In the genomic region with DNA sequence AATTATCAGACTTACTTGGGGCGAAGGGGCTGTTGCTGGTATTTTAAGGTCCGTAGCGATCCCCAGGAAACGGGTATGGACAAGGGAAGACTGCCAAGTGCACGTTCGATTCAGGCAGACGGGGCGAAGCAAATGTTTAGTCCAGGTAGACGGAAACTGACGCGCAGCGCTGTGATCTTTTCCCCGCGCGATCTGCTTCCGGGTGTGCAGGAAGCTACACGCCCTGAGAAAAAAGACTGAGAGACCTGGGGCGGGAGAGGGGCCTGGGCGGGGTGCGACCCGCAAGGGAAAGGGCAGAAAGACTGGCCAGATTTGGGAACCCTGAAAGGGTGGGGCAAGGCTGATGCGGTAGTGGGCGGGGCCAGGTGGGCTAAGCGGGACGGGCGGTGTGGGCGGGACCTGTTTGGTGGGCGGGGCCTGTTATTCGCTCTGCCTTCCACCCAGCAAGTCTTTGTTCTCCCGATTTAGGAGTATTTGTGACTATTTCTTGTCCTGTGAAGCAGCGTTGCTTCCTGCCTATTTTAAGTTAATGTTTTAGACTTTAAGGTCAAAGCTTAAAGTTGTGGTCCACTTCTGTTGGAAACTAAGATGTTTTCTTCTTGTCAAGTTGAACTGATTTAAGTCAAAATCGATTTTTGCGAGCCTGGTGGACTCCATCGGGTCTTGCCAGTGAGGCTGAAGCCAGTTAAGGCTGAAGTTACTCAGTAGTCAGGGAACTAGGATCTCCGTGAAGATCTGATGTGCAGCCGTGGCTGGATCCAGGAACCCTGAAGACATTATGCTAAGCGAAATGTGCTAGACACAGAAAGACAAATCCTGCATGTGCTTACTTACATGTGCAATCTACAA, we compare ENCODE assay signal across 8 cellular contexts. TPM values are rescaled to one million over a fixed set of nuclear protein-coding genes. Genes with fewer than 3 reads are reported as not detected.
DNase-seq lines count a peak whose midpoint lies in the region; ATAC-seq and TF ChIP-seq lines count a peak whose summit lies in the region.

A gene (minus strand): TSS at position 301 of the 849 bp plus-strand sequence. CDS start 3,549 bp downstream, outside the sequence.

- H3K9me3 Mint-ChIP-seq in H9 = peaks cover 3 to 8% of the 10 kb centered on the region in 2 experiments

- H3K9ac ChIP-seq in H9 (ENCODE audit: extremely low read depth, insufficient read length, low read length) = peak within 1 kb of the TSS; percentile 64

- no peak within 1 kb of the TSS for H2AK5ac ChIP-seq in H9 (ENCODE audit: insufficient read length, low read length)

- H3K4me1 Mint-ChIP-seq in H9 = peaks cover 19 to 21% of the 10 kb centered on the region in 2 experiments

- H4K8ac ChIP-seq in H9 (replicated peaks; ENCODE audit: insufficient read length, low read depth, low read length) = no peak within 1 kb of the TSS

- no peak within 1 kb of the TSS for H3K23ac ChIP-seq in H9 (ENCODE audit: insufficient read length, low read depth, low read length)

- peak; percentile 98 for ATAC-seq in right cardiac atrium

- H3K9me3 ChIP-seq in H9 (ENCODE audit: control insufficient read depth, low read depth, low read length) = no peaks in the 10 kb centered on the region
- no peaks in the 10 kb centered on the region for H3K9me3 ChIP-seq in right cardiac atrium (ENCODE audit: control insufficient read depth, low read length)

- peaks cover 8% of the 10 kb centered on the region for H3K27me3 Mint-ChIP-seq in H9 (ENCODE audit: low read depth)

- H2BK15ac ChIP-seq in H9 (ENCODE audit: low read depth, low read length) = no peak within 1 kb of the TSS

- H2BK5ac ChIP-seq in H9 (ENCODE audit: insufficient read length, low read length) = no peak within 1 kb of the TSS

- H3K27ac ChIP-seq in H9 (ENCODE audit: insufficient read length, low read depth, low read length) = no peak within 1 kb of the TSS
- H3K27ac ChIP-seq in angular gyrus (ENCODE audit: low read depth, low read length) = peak within 1 kb of the TSS; percentile 76
- H3K27ac ChIP-seq in right cardiac atrium (ENCODE audit: low read length) = peak within 1 kb of the TSS; percentile 64

- peaks cover 2% of the 10 kb centered on the region; the same call in 1 of the 2 replicates for H3K4me1 ChIP-seq in H9 (ENCODE audit: insufficient read depth, low read length)
- H3K4me1 ChIP-seq in right cardiac atrium (ENCODE audit: control insufficient read depth, insufficient read depth, low read length) = peaks cover 4% of the 10 kb centered on the region

- no peak within 1 kb of the TSS for H3K14ac ChIP-seq in H9 (ENCODE audit: insufficient read depth, low read length)

- no peaks in the 10 kb centered on the region for H3K27me3 ChIP-seq in H9 (ENCODE audit: insufficient read depth, low read length)
- no peaks in the 10 kb centered on the region for H3K27me3 ChIP-seq in right cardiac atrium (ENCODE audit: control insufficient read depth, insufficient read depth)

- no peaks in the 10 kb centered on the region for H4K20me1 ChIP-seq in H9 (ENCODE audit: control insufficient read depth, insufficient read depth, insufficient read length)

- H2BK12ac ChIP-seq in H9 (ENCODE audit: insufficient read length, low read depth, low read length) = no peak within 1 kb of the TSS

- peak within 1 kb of the TSS; percentile 95 to 97 for H3K4me3 Mint-ChIP-seq in H9

- H2BK20ac ChIP-seq in H9 (ENCODE audit: low read depth, low read length, poor library complexity, severe bottlenecking) = no peak within 1 kb of the TSS

- H3K18ac ChIP-seq in H9 (ENCODE audit: insufficient read length, low read depth, low read length) = no peak within 1 kb of the TSS

- H4K5ac ChIP-seq in H9 (ENCODE audit: insufficient read length, low read depth, low read length) = no peak within 1 kb of the TSS

- no peak within 1 kb of the TSS for H3K56ac ChIP-seq in H9 (ENCODE audit: insufficient read length, low read depth, low read length)

- no peak within 1 kb of the TSS for H2BK120ac ChIP-seq in H9 (ENCODE audit: low read depth, low read length, poor library complexity, severe bottlenecking)

- peak within 1 kb of the TSS; percentile 88 for H3K4me2 ChIP-seq in H9 (ENCODE audit: insufficient read depth, insufficient read length, low read length)

- H3K4me3 ChIP-seq in right cardiac atrium (ENCODE audit: low read length) = peak within 1 kb of the TSS; percentile 96

- no CpG with 5 or more reads among the region's 37 CpGs for WGBS in H9 (ENCODE audit: extremely low coverage, insufficient read length, low lambda C conversion rate)
- 9% methylated on average over 37 of the region's 37 CpGs for WGBS in right cardiac atrium

- TF ChIP-seq CTCF in H9 (conservative IDR thresholded peaks at IDR 0.05) = no peak

- H3K36me3 Mint-ChIP-seq in H9 (ENCODE audit: insufficient read depth in 1 of 3, low read depth in 3 of 3) = peaks cover 23 to 33% (median 24%) of the 10 kb centered on the region in 3 experiments

- no peak within 1 kb of the TSS for H3K4ac ChIP-seq in H9 (ENCODE audit: low read depth, low read length)

- H3K23me2 ChIP-seq in H9 (ENCODE audit: insufficient read length, low read depth, low read length, poor library complexity, severe bottlenecking) = peaks cover 14% of the 10 kb centered on the region

- no peaks in the 10 kb centered on the region for H3K79me1 ChIP-seq in H9 (ENCODE audit: insufficient read depth, low read depth, low read length, poor library complexity, severe bottlenecking)

- intact Hi-C loops in right cardiac atrium (cut with DNase I) = no loop called here

- H3K79me2 ChIP-seq in H9 (ENCODE audit: insufficient read depth, low read length) = no peaks in the 10 kb centered on the region; the same call in 1 of the 2 replicates

- no peak within 1 kb of the TSS for H4K91ac ChIP-seq in H9 (ENCODE audit: insufficient read length, low read depth, low read length)

- peak; percentile 89 for DNase-seq in DMS 273 (lab: John Stamatoyannopoulos, UW; ENCODE audit: unreplicated experiment)
- peak; percentile 93 for DNase-seq in H9
- DNase-seq in NCI-H1436 treated with DMSO at 0.1 percent for 48 hours (lab: John Stamatoyannopoulos, UW) = peak; percentile 73
- peak; percentile 77 to 89 (median 88) for DNase-seq in T-helper 2 cell
- peak; percentile 92 to 96 (median 95) for DNase-seq in right cardiac atrium
- DNase-seq in putamen (ENCODE audit: low spot score) = peak; percentile 71
- DNase-seq in ureter (ENCODE audit: low spot score) = peak; percentile 93

- no peak within 1 kb of the TSS for H3T11ph ChIP-seq in H9 (ENCODE audit: low read length)

- H3K27ac Mint-ChIP-seq in H9 = peak within 1 kb of the TSS; percentile 48 to 94 (median 66); a peak in 5 of 7 replicates

- no peak within 1 kb of the TSS for H2AFZ ChIP-seq in H9 (ENCODE audit: low read length)

RNA-seq across cellular contexts. Expression of the gene that starts here (rescaled TPM):
- 17.4 and 18.3 TPM in 2 replicates for total RNA-seq in H9 (2021)
- total RNA-seq in right cardiac atrium = 1 to 10 TPM; 5.6 to 9.4 (median 8.6) TPM
- polyA plus RNA-seq in right cardiac atrium = 3.4 TPM
- 22.0 TPM for total RNA-seq in ureter
